In genomic region chr12:49801141-49802063, GRCh38 we compare ENCODE assay signal across 17 cellular contexts. TPM values are rescaled to one million over a fixed set of nuclear protein-coding genes. Genes with fewer than 3 reads are reported as not detected.
DNase-seq lines count a peak whose midpoint lies in the region; ATAC-seq, FAIRE-seq and TF ChIP-seq lines count a peak whose summit lies in the region.
"Had no signal": no experiment of that assay in that cellular context is flagged by ENCODE, and none has a peak within 500 bp of the region (broad histone marks: within the 10 kb centered on the region; RNA-seq: fewer than 3 reads in every experiment).

No MANE protein-coding gene starts in this region.

- CTCF ChIA-PET in HepG2 (lab: Yijun Ruan, JAX; ENCODE audit: low intra/inter-chr PET ratio, low total read pairs) = no interaction called here
- CTCF ChIA-PET in CD8-positive, alpha-beta memory T cell (lab: Charles Lee) = interaction anchor here (1.0 to 1.6 kb wide), 3 partner anchors 24 to 60 kb away, joined by 3 to 4 read pairs (median 4); partner anchors contain the start of gene TMBIM6

- TF ChIP-seq RAD21 in HepG2 (CRISPR knock-in tag; IDR thresholded peaks at IDR 0.05) = no peak

- H3K9me3 ChIP-seq in SJCRH30 (replicated peaks) (no peaks in the 10 kb centered on the region), HepG2 (ENCODE audit: low read length) (no peaks in the 10 kb centered on the region), gastrocnemius medialis (no peaks in the 10 kb centered on the region)
- no peaks in the 10 kb centered on the region for H3K9me3 ChIP-seq in CD8-positive, alpha-beta memory T cell (ENCODE audit: low read length)

- H3K4me1 Mint-ChIP-seq in CD8-positive, alpha-beta memory T cell = no peaks in the 10 kb centered on the region
- no peaks in the 10 kb centered on the region for H3K4me1 Mint-ChIP-seq in progenitor cell of endocrine pancreas (ENCODE audit: low read depth)
- H3K4me1 Mint-ChIP-seq: CD4-positive, CD25-positive, alpha-beta regulatory T cell had no signal

- 0 out of 2 replicates have a peak overlapping the region, but pooled peaks have one; percentile 23 for H3K4me2 ChIP-seq in HepG2 (ENCODE audit: low read depth, low read length)

- H3K27ac Mint-ChIP-seq in CD8-positive, alpha-beta memory T cell = peak overlapping the region in 1 of 8 donors; percentile 68
- no peak overlapping the region for H3K27ac Mint-ChIP-seq in progenitor cell of endocrine pancreas
- H3K27ac Mint-ChIP-seq: CD4-positive, CD25-positive, alpha-beta regulatory T cell had no signal

- BruUV-seq in HepG2 (replicated peaks; lab: Mats Ljungman, UMichigan) = no TSS peak

- peak; percentile 64 for ATAC-seq in Right ventricle myocardium superior (ENCODE audit: poor library complexity)
- ATAC-seq in HepG2 = no peak; the same call in 2 of the 3 replicates
- ATAC-seq in gastrocnemius medialis = peak; percentile 42 to 61

- POLR2A ChIA-PET in HepG2 (lab: Yijun Ruan, JAX) = interaction anchor here (0.8 to 1.6 kb wide), 3 partner anchors 27 to 42 kb away, joined by 3 to 5 read pairs (median 3); partner anchors contain the start of genes BCDIN3D and NCKAP5L
- POLR2A ChIA-PET in CD8-positive, alpha-beta memory T cell (lab: Charles Lee) = no interaction called here

- DNase-seq in SJCRH30 (no peak), Right ventricle myocardium superior (peak; percentile 60), HepG2 (ENCODE audit: low spot score) (no peak), gastrocnemius medialis (peak in 1 of 2 donors; percentile 45), NAMALWA (ENCODE audit: low spot score) (no peak), progenitor cell of endocrine pancreas (ENCODE audit: low spot score, unreplicated experiment) (no peak)
- no peak for DNase-seq in activated CD4-positive, alpha-beta T cell treated with anti-CD3 and anti-CD28 coated beads for 4 hours
- DNase-seq in CD8-positive, alpha-beta memory T cell = no peak
- DNase-seq: AML-193; CD4-positive, CD25-positive, alpha-beta regulatory T cell; GF-D8; NCI-H146; NCI-H2107; NCI-H226; NCI-H526 treated with DMSO at 0.1 percent for 48 hours; OCI-M1; RPMI8226 had no signal

- H3K36me3 ChIP-seq in SJCRH30 = peaks cover 96% of the 10 kb centered on the region
- H3K36me3 ChIP-seq in HepG2 (replicated peaks in 1 of 2; ENCODE audit: control insufficient read depth in 1 of 2, insufficient read depth in 2 of 2, low read length in 2 of 2) = peaks cover 25 to 79% of the 10 kb centered on the region in 2 experiments
- H3K36me3 ChIP-seq in gastrocnemius medialis = peaks cover 0 to 53% of the 10 kb centered on the region in 2 donors
- H3K36me3 ChIP-seq in CD8-positive, alpha-beta memory T cell (ENCODE audit: insufficient read depth, low read length) = peaks cover 5% of the 10 kb centered on the region

- H3K9ac ChIP-seq in HepG2 (ENCODE audit: insufficient read depth, low read depth, low read length) = peak overlapping the region; percentile 31; the same call in 1 of the 2 replicates

- H3K4me3 ChIP-seq in SJCRH30 = no peak overlapping the region
- H3K4me3 ChIP-seq in HepG2 (replicated peaks in 1 of 3; ENCODE audit: insufficient read depth in 1 of 3, low read depth in 2 of 3, low read length in 3 of 3) = no peak overlapping the region
- H3K4me3 ChIP-seq in gastrocnemius medialis = no peak overlapping the region
- no peak overlapping the region for H3K4me3 ChIP-seq in CD8-positive, alpha-beta memory T cell (ENCODE audit: low read length)

- in situ Hi-C loops in HepG2 (cut with HindIII; ENCODE audit: extremely low pct_ligation_motif_present, low pct_unique_long_range_greater_than_20kb) = no loop called here
- in situ Hi-C loops in gastrocnemius medialis (cut with MboI; ENCODE audit: low sequenced_read_pairs in 4 of 4) = no loop called here

- no peaks in the 10 kb centered on the region for H3K27me3 Mint-ChIP-seq in CD8-positive, alpha-beta memory T cell
- no peaks in the 10 kb centered on the region for H3K27me3 Mint-ChIP-seq in progenitor cell of endocrine pancreas
- H3K27me3 Mint-ChIP-seq: CD4-positive, CD25-positive, alpha-beta regulatory T cell had no signal

- TF ChIP-seq EP300 in HepG2 (IDR thresholded peaks at IDR 0.05; ENCODE audit: low read depth in 2 of 2, low read length in 2 of 2) = no peak
- no peak for TF ChIP-seq EP300 in HepG2 (CRISPR knock-in tag; IDR thresholded peaks at IDR 0.05; ENCODE audit: borderline replicate concordance)

- intact Hi-C loops in Right ventricle myocardium superior (cut with DNase I) = no loop called here
- intact Hi-C loops in HepG2 (cut with micrococcal nuclease; ENCODE audit: unreplicated experiment) = loop anchor here (5.0 kb wide), 1 partner anchor 534 kb away; the partner anchor contains the start of gene TUBA1C
- intact Hi-C loops in gastrocnemius medialis (cut with DNase I; ENCODE audit: low total_unique reads) = no loop called here

- H3K27ac ChIP-seq in SJCRH30 (peak overlapping the region; percentile 4; the same call in 1 of the 2 replicates), HepG2 (ENCODE audit: extremely low read length, insufficient read depth, low read length) (peak overlapping the region; percentile 64), gastrocnemius medialis (peak overlapping the region; percentile 77 to 83 (median 82))
- H3K27ac ChIP-seq in CD8-positive, alpha-beta memory T cell (ENCODE audit: low read depth, low read length) = no peak overlapping the region

- H3K27me3 ChIP-seq in SJCRH30 (no peaks in the 10 kb centered on the region), HepG2 (ENCODE audit: control insufficient read depth in 1 of 2, insufficient read depth in 2 of 2, low read length in 2 of 2) (no peaks in the 10 kb centered on the region), gastrocnemius medialis (no peaks in the 10 kb centered on the region)
- no peaks in the 10 kb centered on the region for H3K27me3 ChIP-seq in CD8-positive, alpha-beta memory T cell (ENCODE audit: insufficient read depth, low read length, poor library complexity, severe bottlenecking)

- H4K20me1 ChIP-seq in HepG2 (ENCODE audit: insufficient read depth, low read length) = no peaks in the 10 kb centered on the region

- no peak overlapping the region for H2AFZ ChIP-seq in HepG2 (ENCODE audit: low read length)

- H3K79me2 ChIP-seq in HepG2 (ENCODE audit: insufficient read depth, low read length) = no peaks in the 10 kb centered on the region

- peaks cover 0 to 62% (median 5%) of the 10 kb centered on the region in 3 donors for H3K36me3 Mint-ChIP-seq in CD8-positive, alpha-beta memory T cell
- H3K36me3 Mint-ChIP-seq in progenitor cell of endocrine pancreas (ENCODE audit: insufficient read depth) = peaks cover 21% of the 10 kb centered on the region

- no peak overlapping the region for H3K4me3 Mint-ChIP-seq in CD8-positive, alpha-beta memory T cell
- no peak overlapping the region for H3K4me3 Mint-ChIP-seq in progenitor cell of endocrine pancreas (ENCODE audit: low read depth)
- H3K4me3 Mint-ChIP-seq: CD4-positive, CD25-positive, alpha-beta regulatory T cell had no signal

- TF ChIP-seq CTCF in HepG2 (CRISPR knock-in tag; IDR thresholded peaks at IDR 0.05) (no peak), gastrocnemius medialis (IDR thresholded peaks at IDR 0.05 in 4 of 5, conservative IDR thresholded peaks at IDR 0.05 in 1 of 5) (no peak), progenitor cell of endocrine pancreas (IDR thresholded peaks at IDR 0.05; ENCODE audit: unreplicated experiment) (no peak)

- H3K9me3 Mint-ChIP-seq in CD8-positive, alpha-beta memory T cell = no peaks in the 10 kb centered on the region
- no peaks in the 10 kb centered on the region for H3K9me3 Mint-ChIP-seq in progenitor cell of endocrine pancreas (ENCODE audit: low read depth)
- H3K9me3 Mint-ChIP-seq: CD4-positive, CD25-positive, alpha-beta regulatory T cell had no signal

- 92% methylated on average over 15 of the region's 17 CpGs for WGBS in HepG2 (ENCODE audit: low lambda C conversion rate)

- no peak for FAIRE-seq in HepG2 (lab: Jason Lieb, UNC)

- H3K4me1 ChIP-seq in SJCRH30 (peaks cover 35% of the 10 kb centered on the region), HepG2 (ENCODE audit: insufficient read depth, low read length) (peaks cover 20% of the 10 kb centered on the region), gastrocnemius medialis (peaks cover 16 to 19% of the 10 kb centered on the region in 2 donors)
- H3K4me1 ChIP-seq in CD8-positive, alpha-beta memory T cell (ENCODE audit: insufficient read depth, low read length) = no peaks in the 10 kb centered on the region

- TF ChIP-seq POLR2A in HepG2 (IDR thresholded peaks at IDR 0.05; ENCODE audit: insufficient read depth in 1 of 2, low read depth in 2 of 2, low read length in 2 of 2) = no peak
- TF ChIP-seq POLR2A in gastrocnemius medialis (IDR thresholded peaks at IDR 0.05) = no peak

RNA-seq across cellular contexts. Expression of gene NCKAP5L, which starts 26.8 kb away (rescaled TPM):
- 80.1 and 80.7 TPM in 2 replicates for total RNA-seq in SJCRH30 (2014; rRNA removed; shearing (Covaris generic))
- total RNA-seq in Right ventricle myocardium superior = 29.0 TPM
- 5.9 and 9.0 TPM in 2 replicates for total RNA-seq in HepG2 (2016; rRNA removed; fragmentation: Illumina TruSeq; extraction: Trizol)
- total RNA-seq in HepG2 (2016; cell fraction: cytosol; rRNA removed; fragmentation: Illumina TruSeq; extraction: Trizol; ENCODE audit: low read depth) = 3.1 and 3.3 TPM in 2 replicates
- total RNA-seq in HepG2 (2016; cell fraction: insoluble cytoplasmic fraction; rRNA removed; fragmentation: Illumina TruSeq; extraction: Trizol) = 5.1 and 8.3 TPM in 2 replicates
- total RNA-seq in HepG2 (2016; cell fraction: membrane; rRNA removed; fragmentation: Illumina TruSeq; extraction: Trizol) = 5.3 and 5.9 TPM in 2 replicates
- 10.1 and 11.1 TPM in 2 replicates for total RNA-seq in HepG2 (2016; cell fraction: nucleus; rRNA removed; fragmentation: Illumina TruSeq; extraction: Trizol)
- polyA plus RNA-seq in HepG2 (2011; rRNA removed) = 4.1 and 5.5 TPM in 2 replicates
- 1.7 and 3.1 TPM in 2 replicates for polyA plus RNA-seq in HepG2 (2011; cell fraction: cytosol; rRNA removed)
- polyA plus RNA-seq in HepG2 (2011; cell fraction: nucleus; rRNA removed) = 15.9 and 16.8 TPM in 2 replicates
- polyA plus RNA-seq in HepG2 (2012) = 4.7 and 6.8 TPM in 2 replicates
- 0.32 and 0.37 TPM in 2 replicates for polyA plus RNA-seq in HepG2 (2016; cell fraction: cytosol; fragmentation: Illumina TruSeq; extraction: Trizol; ENCODE audit: low read depth)
- 5.7 and 8.4 TPM in 2 replicates for polyA plus RNA-seq in HepG2 (2016; cell fraction: insoluble cytoplasmic fraction; fragmentation: Illumina TruSeq; extraction: Trizol; ENCODE audit: low read depth)
- 1.3 and 1.7 TPM in 2 replicates for polyA plus RNA-seq in HepG2 (2016; cell fraction: membrane; fragmentation: Illumina TruSeq; extraction: Trizol; ENCODE audit: low read depth)
- 20.5 and 22.7 TPM in 2 replicates for polyA plus RNA-seq in HepG2 (2016; cell fraction: nucleus; fragmentation: Illumina TruSeq; extraction: Trizol; ENCODE audit: insufficient read depth, low read depth)
- 10.1 and 13.6 TPM in 2 replicates for polyA minus RNA-seq in HepG2 (2011; rRNA and poly(A)+ RNA removed; ENCODE audit: low replicate concordance)
- 5.5 and 6.3 TPM in 2 replicates for polyA minus RNA-seq in HepG2 (2011; cell fraction: cytosol; rRNA and poly(A)+ RNA removed)
- polyA minus RNA-seq in HepG2 (2011; cell fraction: nucleus; rRNA and poly(A)+ RNA removed) = 13.2 and 14.7 TPM in 2 replicates
- total RNA-seq in gastrocnemius medialis = 10 to 100 TPM in 3 of 4 donors, 1 to 10 TPM in 1; 8.4 to 15.5 (median 10.4) TPM
- total RNA-seq in CD8-positive, alpha-beta memory T cell = 1 to 10 TPM; 4.8 to 5.5 TPM
- polyA plus RNA-seq in CD8-positive, alpha-beta memory T cell = 4.3 TPM
- total RNA-seq in progenitor cell of endocrine pancreas = 33.4 and 34.5 TPM in 2 replicates

RNA-seq across cellular contexts. Expression of gene BCDIN3D, which starts 41.5 kb away (rescaled TPM):
- total RNA-seq in SJCRH30 (2014; rRNA removed; shearing (Covaris generic)) = 4.7 and 5.3 TPM in 2 replicates
- 2.4 TPM for total RNA-seq in Right ventricle myocardium superior
- total RNA-seq in HepG2 (2016; rRNA removed; fragmentation: Illumina TruSeq; extraction: Trizol) = 1.8 and 2.5 TPM in 2 replicates
- total RNA-seq in HepG2 (2016; cell fraction: cytosol; rRNA removed; fragmentation: Illumina TruSeq; extraction: Trizol; ENCODE audit: low read depth) = 1.6 and 1.7 TPM in 2 replicates
- 2.2 and 3.0 TPM in 2 replicates for total RNA-seq in HepG2 (2016; cell fraction: insoluble cytoplasmic fraction; rRNA removed; fragmentation: Illumina TruSeq; extraction: Trizol)
- total RNA-seq in HepG2 (2016; cell fraction: membrane; rRNA removed; fragmentation: Illumina TruSeq; extraction: Trizol) = 2.1 and 3.4 TPM in 2 replicates
- 2.6 and 3.0 TPM in 2 replicates for total RNA-seq in HepG2 (2016; cell fraction: nucleus; rRNA removed; fragmentation: Illumina TruSeq; extraction: Trizol)
- polyA plus RNA-seq in HepG2 (2011; rRNA removed) = 2.0 and 2.2 TPM in 2 replicates
- 1.4 and 1.7 TPM in 2 replicates for polyA plus RNA-seq in HepG2 (2011; cell fraction: cytosol; rRNA removed)
- 1.3 and 2.3 TPM in 2 replicates for polyA plus RNA-seq in HepG2 (2011; cell fraction: nucleus; rRNA removed)
- 1.7 and 2.6 TPM in 2 replicates for polyA plus RNA-seq in HepG2 (2012)
- 0.54 and 0.63 TPM in 2 replicates for polyA plus RNA-seq in HepG2 (2016; cell fraction: cytosol; fragmentation: Illumina TruSeq; extraction: Trizol; ENCODE audit: low read depth)
- 1.6 and 1.7 TPM in 2 replicates for polyA plus RNA-seq in HepG2 (2016; cell fraction: insoluble cytoplasmic fraction; fragmentation: Illumina TruSeq; extraction: Trizol; ENCODE audit: low read depth)
- 0.76 and 1.1 TPM in 2 replicates for polyA plus RNA-seq in HepG2 (2016; cell fraction: membrane; fragmentation: Illumina TruSeq; extraction: Trizol; ENCODE audit: low read depth)
- polyA plus RNA-seq in HepG2 (2016; cell fraction: nucleus; fragmentation: Illumina TruSeq; extraction: Trizol; ENCODE audit: insufficient read depth, low read depth) = 2.7 and 2.8 TPM in 2 replicates
- 2.9 and 10.2 TPM in 2 replicates for polyA minus RNA-seq in HepG2 (2011; rRNA and poly(A)+ RNA removed; ENCODE audit: low replicate concordance)
- 0.97 and 2.2 TPM in 2 replicates for polyA minus RNA-seq in HepG2 (2011; cell fraction: cytosol; rRNA and poly(A)+ RNA removed)
- polyA minus RNA-seq in HepG2 (2011; cell fraction: nucleus; rRNA and poly(A)+ RNA removed) = 2.8 and 3.5 TPM in 2 replicates
- 1 to 10 TPM; 1.2 to 2.7 (median 2.3) TPM for total RNA-seq in gastrocnemius medialis
- 1 to 10 TPM; 6.5 to 7.6 TPM for total RNA-seq in CD8-positive, alpha-beta memory T cell
- 6.4 TPM for polyA plus RNA-seq in CD8-positive, alpha-beta memory T cell
- total RNA-seq in progenitor cell of endocrine pancreas = 6.1 and 7.3 TPM in 2 replicates
